22 cellular contexts compared by ENCODE assay signal in genomic region chr9:1219284-1219683, GRCh38.
"Had no signal": no experiment of that assay in that cellular context is flagged by ENCODE, and none has a peak within 500 bp of the region (broad histone marks: within the 10 kb centered on the region; RNA-seq: fewer than 3 reads in every experiment).

No MANE protein-coding gene starts in this region.

- H3K4me3 Mint-ChIP-seq: memory B cell; natural killer cell; stimulated activated effector memory CD8-positive, alpha-beta T cell treated with anti-CD3 and anti-CD28 coated beads, Interleukin-12 subunit alpha, Interleukin-12 subunit beta, amount 100 ng/mL, for 72 hours; type B pancreatic cell had no signal

- H3K9me3 Mint-ChIP-seq: memory B cell; natural killer cell; stimulated activated effector memory CD8-positive, alpha-beta T cell treated with anti-CD3 and anti-CD28 coated beads, Interleukin-12 subunit alpha, Interleukin-12 subunit beta, amount 100 ng/mL, for 72 hours; type B pancreatic cell had no signal

- H3K27me3 Mint-ChIP-seq: type B pancreatic cell had no signal

- H3K27ac Mint-ChIP-seq: memory B cell; natural killer cell; stimulated activated effector memory CD8-positive, alpha-beta T cell treated with anti-CD3 and anti-CD28 coated beads, Interleukin-12 subunit alpha, Interleukin-12 subunit beta, amount 100 ng/mL, for 72 hours; type B pancreatic cell had no signal

- H3K4me1 Mint-ChIP-seq: memory B cell; natural killer cell; stimulated activated effector memory CD8-positive, alpha-beta T cell treated with anti-CD3 and anti-CD28 coated beads, Interleukin-12 subunit alpha, Interleukin-12 subunit beta, amount 100 ng/mL, for 72 hours had no signal

- H3K36me3 Mint-ChIP-seq: memory B cell; natural killer cell; stimulated activated effector memory CD8-positive, alpha-beta T cell treated with anti-CD3 and anti-CD28 coated beads, Interleukin-12 subunit alpha, Interleukin-12 subunit beta, amount 100 ng/mL, for 72 hours; type B pancreatic cell had no signal

- DNase-seq: dorsolateral prefrontal cortex; effector CD4-positive, alpha-beta T cell; foreskin melanocyte; glutamatergic neuron; heart right ventricle; hippocampal formation; natural killer cell; occipital lobe; ovary; posterior cingulate gyrus; psoas muscle; right cardiac atrium; sigmoid colon; stimulated activated CD4-positive, alpha-beta T cell treated with anti-CD3 and anti-CD28 coated beads, Interleukin-2, amount 100 ng/mL, for 24 hours; stimulated activated CD4-positive, alpha-beta T cell treated with anti-CD3 and anti-CD28 coated beads, Interleukin-4, amount 100 ng/mL, for 24 hours; stimulated activated naive CD4-positive, alpha-beta T cell treated with Interleukin-2 at 50 U/mL for 16 hours; stomach; tibial artery had no signal

- H3K4me3 ChIP-seq: dorsolateral prefrontal cortex, heart right ventricle, lung, ovary, psoas muscle, sigmoid colon, stomach, tibial artery had no signal
